In the genomic region with DNA sequence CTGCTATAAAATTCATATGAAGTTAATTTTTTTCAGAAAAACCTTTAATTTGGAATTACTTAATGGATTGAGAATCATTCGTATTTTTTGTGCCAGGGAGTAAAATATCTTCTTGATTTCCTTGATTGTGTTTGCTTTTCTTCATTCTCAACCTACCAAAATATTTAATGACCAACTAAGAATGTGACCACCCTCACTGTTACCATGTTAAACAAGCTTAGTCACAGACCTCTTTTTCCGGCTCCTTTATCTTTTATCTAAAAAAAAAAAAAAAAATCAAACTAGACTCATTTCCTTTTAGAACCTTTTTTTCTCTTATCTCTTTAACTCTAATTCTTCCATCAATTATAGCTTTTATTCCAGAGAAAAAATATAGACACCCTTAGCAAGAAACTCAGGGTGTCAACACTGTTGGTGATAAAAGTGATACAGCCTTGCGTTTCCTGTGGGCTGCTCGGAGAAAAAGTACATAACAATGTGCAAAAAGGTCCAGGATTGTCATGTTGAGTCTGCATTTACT, we compare ENCODE assay signal across 1 cellular context.
TF ChIP-seq lines count a peak whose summit lies in the region.

No MANE protein-coding gene starts in this region.

TF ChIP-seq in K562, 482 proteins besides CTCF, POLR2A, EP300 and RAD21 (continued from another document):
- TF ChIP-seq DPF2 (IDR thresholded peaks at IDR 0.05) (0 out of 2 replicates have a peak, but pooled peaks have one; percentile 23), ZNF212 (CRISPR knock-in tag; IDR thresholded peaks at IDR 0.05) (no peak)
